In the genomic region with DNA sequence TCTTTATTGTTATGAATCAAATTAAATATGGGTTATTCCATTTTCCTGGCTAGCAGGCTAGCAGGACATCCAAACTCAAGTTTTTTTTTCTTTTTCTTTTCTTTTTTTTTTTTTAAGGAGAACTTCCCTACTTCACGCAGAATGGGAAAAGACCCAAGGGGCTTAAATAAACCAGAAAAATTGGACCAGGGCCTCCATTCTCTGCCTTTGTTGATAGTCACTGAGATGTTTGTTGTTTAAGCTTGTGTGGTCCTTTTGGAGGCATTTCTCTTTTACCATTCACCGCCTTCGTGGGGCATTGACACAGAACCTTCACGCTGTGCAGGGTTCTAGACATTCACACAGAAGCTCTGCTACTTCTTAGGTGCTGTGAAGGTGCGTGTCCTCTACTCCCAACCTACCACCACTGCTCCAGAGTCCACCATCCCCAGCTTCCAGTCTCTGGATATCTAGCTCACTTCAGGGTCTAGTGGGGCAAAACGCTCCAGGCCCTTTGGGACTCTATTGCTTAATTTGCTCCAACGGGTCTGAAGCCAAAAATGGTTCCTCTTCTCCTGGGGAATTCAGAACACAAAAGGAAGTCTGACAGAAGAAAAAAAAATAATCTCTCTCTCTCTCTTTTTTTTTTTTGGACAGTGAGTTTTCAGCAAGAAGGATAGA, we compare ENCODE assay signal across 19 cellular contexts.
DNase-seq lines count a peak whose midpoint lies in the region; ATAC-seq, FAIRE-seq and TF ChIP-seq lines count a peak whose summit lies in the region.
"Had no signal": no experiment of that assay in that cellular context is flagged by ENCODE, and none has a peak within 500 bp of the region (broad histone marks: within the 10 kb centered on the region; RNA-seq: fewer than 3 reads in every experiment).

No MANE protein-coding gene starts in this region.

- intact Hi-C loops in kidney (cut with DNase I), result no loop called here
- intact Hi-C loops in sigmoid colon (cut with DNase I), result loop anchor here (5.0 to 10.0 kb wide), 4 partner anchors 144 to 1057 kb away; a partner anchor contains a TSS

- FAIRE-seq in kidney (lab: Jason Lieb, UNC) (no peak), H54 (lab: Jason Lieb, UNC) (no peak)
- FAIRE-seq: GM12891 had no signal

- H3K9me3 ChIP-seq in kidney (ENCODE audit: control insufficient read depth in 1 of 2, low read length in 2 of 2), result no peaks in the 10 kb centered on the region
- no peaks in the 10 kb centered on the region for H3K9me3 ChIP-seq in sigmoid colon

- H3K36me3 ChIP-seq in kidney (ENCODE audit: control insufficient read depth in 1 of 2, insufficient read depth in 2 of 2, low read length in 2 of 2) (no peaks in the 10 kb centered on the region), sigmoid colon (no peaks in the 10 kb centered on the region)

- ATAC-seq in GM18517 (IDR thresholded peaks at IDR 0.05; ENCODE audit: unreplicated experiment) (no peak), GM21528 (IDR thresholded peaks at IDR 0.05; ENCODE audit: low FRiP score, unreplicated experiment) (no peak)

- no peak overlapping the region for H3K4me3 ChIP-seq in NB4 (ENCODE audit: low read depth, low read length)
- no peak overlapping the region for H3K4me3 ChIP-seq in kidney (ENCODE audit: low read length in 2 of 2)
- H3K4me3 ChIP-seq in sigmoid colon, result no peak overlapping the region
- H3K4me3 ChIP-seq: GM23248 had no signal

- no peak for TF ChIP-seq POLR2A in NB4 (IDR thresholded peaks at IDR 0.05; ENCODE audit: extremely low read depth, insufficient read length)
- no peak for TF ChIP-seq POLR2A in sigmoid colon (IDR thresholded peaks at IDR 0.05)
- no peak for TF ChIP-seq POLR2A in H54 (IDR thresholded peaks at IDR 0.05; ENCODE audit: low read depth, low read length)

- DNase-seq in NB4 (ENCODE audit: low read depth) (peak; percentile 78), kidney (no peak), sigmoid colon (no peak), H54 (ENCODE audit: insufficient read length, low spot score) (no peak), UCSD-AML1 (lab: John Stamatoyannopoulos, UW; ENCODE audit: unreplicated experiment) (no peak)
- DNase-seq: AML-193; Calu3; CD4-positive, alpha-beta T cell; DMS79; GM23248; KG1; NCI-H1105; NCI-H1694 treated with DMSO at 0.1 percent for 48 hours; NCI-H69 had no signal

- no peak for TF ChIP-seq CTCF in NB4 (IDR thresholded peaks at IDR 0.05; ENCODE audit: low read depth, low read length)
- TF ChIP-seq CTCF in kidney (IDR thresholded peaks at IDR 0.05; ENCODE audit: borderline replicate concordance, extremely low read depth, insufficient read depth), result no peak
- TF ChIP-seq CTCF in sigmoid colon (IDR thresholded peaks at IDR 0.05), result no peak

- no peak overlapping the region for H3K9ac ChIP-seq in kidney (ENCODE audit: low read length in 2 of 2)
- H3K9ac ChIP-seq: GM23248 had no signal

- WGBS in sigmoid colon, 2 donors, result 62 to 66% methylated on average over 7 of the region's 7 CpGs

- no peak for TF ChIP-seq EP300 in sigmoid colon (IDR thresholded peaks at IDR 0.05)

- H3K27ac ChIP-seq in cingulate gyrus (ENCODE audit: low read depth, low read length) (peak overlapping the region; percentile 14), kidney (ENCODE audit: low read depth in 2 of 2, low read length in 2 of 2) (peak overlapping the region; percentile 10 to 17), sigmoid colon (peak overlapping the region in 3 of 4 donors; percentile 60 to 79 (median 68))
- H3K27ac ChIP-seq: GM23248, RWPE1 had no signal

- H3K4me1 ChIP-seq in kidney (ENCODE audit: control insufficient read depth in 1 of 2, insufficient read depth in 1 of 2, low read depth in 1 of 2, low read length in 2 of 2), result peaks cover 0 to 5% of the 10 kb centered on the region in 2 donors
- peaks cover 0 to 37% (median 21%) of the 10 kb centered on the region in 4 donors for H3K4me1 ChIP-seq in sigmoid colon

- H3K27me3 ChIP-seq in sigmoid colon, result no peaks in the 10 kb centered on the region

Comparison
In these comparisons a context has a peak if more than half of its experiments do, and no peak if none do; other contexts are left out.
1. H3K27ac ChIP-seq: peak in every context shown above with its lines; median percentile 68 in sigmoid colon; 14 in cingulate gyrus; 14 in kidney.